In genomic region chr2:138829326-138829725, GRCh38 we compare ENCODE assay signal across 8 cellular contexts. TPM values are rescaled to one million over a fixed set of nuclear protein-coding genes. Genes with fewer than 3 reads are reported as not detected.
DNase-seq lines count a peak whose midpoint lies in the region; ATAC-seq and TF ChIP-seq lines count a peak whose summit lies in the region.

No MANE protein-coding gene starts in this region.

- no peak overlapping the region for H2AK5ac ChIP-seq in mesenchymal stem cell (ENCODE audit: low read length, severe bottlenecking)

- H3K36me3 Mint-ChIP-seq in CD4-positive, alpha-beta T cell (ENCODE audit: low read depth): no peaks in the 10 kb centered on the region

- no peak overlapping the region for H3K4me3 ChIP-seq in adipocyte (ENCODE audit: low read length)
- no peak overlapping the region for H3K4me3 ChIP-seq in mesenchymal stem cell (ENCODE audit: insufficient read depth in 1 of 2, low read depth in 1 of 2, low read length in 2 of 2)

- no peak for ATAC-seq in CD4-positive, alpha-beta T cell (ENCODE audit: poor library complexity)
- ATAC-seq in GM18858 (IDR thresholded peaks at IDR 0.05; ENCODE audit: unreplicated experiment) (peak; percentile 39), HG03175 (IDR thresholded peaks at IDR 0.05; ENCODE audit: unreplicated experiment) (peak; percentile 61), GM19455 (IDR thresholded peaks at IDR 0.05; ENCODE audit: unreplicated experiment) (no peak)

- no peak overlapping the region for H3K4me3 Mint-ChIP-seq in CD4-positive, alpha-beta T cell

- peaks cover 4% of the 10 kb centered on the region for H3K27me3 Mint-ChIP-seq in CD4-positive, alpha-beta T cell

- H3K4me1 ChIP-seq in adipocyte (ENCODE audit: control insufficient read depth, insufficient read depth, low read length): peaks cover 9% of the 10 kb centered on the region
- H3K4me1 ChIP-seq in mesenchymal stem cell (ENCODE audit: control insufficient read depth, insufficient read depth, low read depth, low read length): no peaks in the 10 kb centered on the region

- H3K9me3 ChIP-seq in CD4-positive, alpha-beta T cell (ENCODE audit: control insufficient read depth, low read length): no peaks in the 10 kb centered on the region
- H3K9me3 ChIP-seq in adipocyte (ENCODE audit: control insufficient read depth, low read length) (no peaks in the 10 kb centered on the region), mesenchymal stem cell (ENCODE audit: control insufficient read depth, low read length) (no peaks in the 10 kb centered on the region)

- H3K14ac ChIP-seq in mesenchymal stem cell (ENCODE audit: low read length in 2 of 2): no peak overlapping the region

- H3K4me2 ChIP-seq in mesenchymal stem cell (ENCODE audit: low read length, poor library complexity, severe bottlenecking): no peak overlapping the region

- no peak overlapping the region for H3K27ac ChIP-seq in CD4-positive, alpha-beta T cell (ENCODE audit: low read depth, low read length)
- no peak overlapping the region for H3K27ac ChIP-seq in mesenchymal stem cell (ENCODE audit: low read length, poor library complexity, severe bottlenecking)

- no peak overlapping the region for H2BK120ac ChIP-seq in mesenchymal stem cell (ENCODE audit: low read depth, low read length)

- H3K23ac ChIP-seq in mesenchymal stem cell (ENCODE audit: low read length in 2 of 2): no peak overlapping the region

- H2BK15ac ChIP-seq in mesenchymal stem cell (ENCODE audit: low read depth, poor library complexity, severe bottlenecking): no peak overlapping the region

- no peak overlapping the region for H4K8ac ChIP-seq in mesenchymal stem cell (ENCODE audit: low read length)

- H3K18ac ChIP-seq in mesenchymal stem cell (ENCODE audit: low read depth in 1 of 2, low read length in 2 of 2): no peak overlapping the region

- TF ChIP-seq CTCF in CD4-positive, alpha-beta T cell (IDR thresholded peaks at IDR 0.05): peak; percentile 20

- CTCF ChIA-PET in CD4-positive, alpha-beta T cell (lab: Charles Lee): no interaction called here

- H2BK12ac ChIP-seq in mesenchymal stem cell (ENCODE audit: low read length in 2 of 2): no peak overlapping the region

- H3K79me1 ChIP-seq in mesenchymal stem cell (replicated peaks; ENCODE audit: low read length, poor library complexity, severe bottlenecking): no peaks in the 10 kb centered on the region

- no peaks in the 10 kb centered on the region for H3K9me3 Mint-ChIP-seq in CD4-positive, alpha-beta T cell

- no peak overlapping the region for H3K27ac Mint-ChIP-seq in CD4-positive, alpha-beta T cell

- WGBS in mesenchymal stem cell: 30% methylated on average over 2 of the region's 2 CpGs

- H3K4me1 Mint-ChIP-seq in CD4-positive, alpha-beta T cell (ENCODE audit: low read depth): no peaks in the 10 kb centered on the region

- H3K9ac ChIP-seq in adipocyte (ENCODE audit: low read length) (no peak overlapping the region), mesenchymal stem cell (ENCODE audit: low read length) (no peak overlapping the region)

- intact Hi-C loops in CD4-positive, alpha-beta T cell (cut with DNase I, micrococcal nuclease): loop anchor here in 1 of 2 experiments (5.0 kb wide), 2 partner anchors 562 to 882 kb away; no protein-coding TSS in a partner anchor

- POLR2A ChIA-PET in CD4-positive, alpha-beta T cell (lab: Charles Lee): no interaction called here

- no peak overlapping the region for H2BK5ac ChIP-seq in mesenchymal stem cell (ENCODE audit: low read depth, low read length, poor library complexity, severe bottlenecking)

- H3K27me3 ChIP-seq in CD4-positive, alpha-beta T cell (ENCODE audit: control insufficient read depth, insufficient read depth, low read length): no peaks in the 10 kb centered on the region
- H3K27me3 ChIP-seq in adipocyte (replicated peaks; ENCODE audit: control insufficient read depth, insufficient read depth, low read length): no peaks in the 10 kb centered on the region
- H3K27me3 ChIP-seq in mesenchymal stem cell (ENCODE audit: control insufficient read depth in 1 of 2, insufficient read depth in 1 of 2, low read length in 2 of 2): no peaks in the 10 kb centered on the region

- H3K4ac ChIP-seq in mesenchymal stem cell (ENCODE audit: low read depth in 1 of 2, low read length in 2 of 2): no peak overlapping the region

- no peak overlapping the region for H4K91ac ChIP-seq in mesenchymal stem cell (ENCODE audit: low read length)

- DNase-seq in CD4-positive, alpha-beta T cell: peak in 5 of 10 experiments; percentile 5 to 37 (median 8)
- DNase-seq in NOMO-1 treated with DMSO at 0.1 percent for 48 hours (lab: John Stamatoyannopoulos, UW; ENCODE audit: unreplicated experiment): peak; percentile 35
- peak; percentile 3 for DNase-seq in adipocyte (ENCODE audit: low read depth)
- peak; percentile 40 for DNase-seq in mesenchymal stem cell
- no peak for DNase-seq in NCI-H1436 treated with DMSO at 0.1 percent for 48 hours (lab: John Stamatoyannopoulos, UW)

- no peak overlapping the region for H2AFZ ChIP-seq in mesenchymal stem cell (ENCODE audit: low read depth, low read length)

- H3K36me3 ChIP-seq in adipocyte (ENCODE audit: control insufficient read depth, insufficient read depth, low read length, severe bottlenecking) (no peaks in the 10 kb centered on the region), mesenchymal stem cell (ENCODE audit: control insufficient read depth in 1 of 2, insufficient read depth in 2 of 2, low read depth in 1 of 2, low read length in 2 of 2) (no peaks in the 10 kb centered on the region)

RNA-seq across cellular contexts. Expression of gene NXPH2, which starts 49.1 kb away (rescaled TPM):
- not detected for total RNA-seq in CD4-positive, alpha-beta T cell
- polyA plus RNA-seq in mesenchymal stem cell (2013, experiment 1 of 2): not detected
- 0.10 TPM for polyA plus RNA-seq in mesenchymal stem cell (2013, experiment 2 of 2)

Comparison
In these comparisons a context has a peak if more than half of its experiments do, and no peak if none do; other contexts are left out.
1. ATAC-seq: peak in GM18858 (single experiment) and HG03175 (single experiment); none in CD4-positive, alpha-beta T cell (single experiment) and GM19455 (single experiment).